Comparison of ENCODE assay signal across 10 cellular contexts in the genomic region with DNA sequence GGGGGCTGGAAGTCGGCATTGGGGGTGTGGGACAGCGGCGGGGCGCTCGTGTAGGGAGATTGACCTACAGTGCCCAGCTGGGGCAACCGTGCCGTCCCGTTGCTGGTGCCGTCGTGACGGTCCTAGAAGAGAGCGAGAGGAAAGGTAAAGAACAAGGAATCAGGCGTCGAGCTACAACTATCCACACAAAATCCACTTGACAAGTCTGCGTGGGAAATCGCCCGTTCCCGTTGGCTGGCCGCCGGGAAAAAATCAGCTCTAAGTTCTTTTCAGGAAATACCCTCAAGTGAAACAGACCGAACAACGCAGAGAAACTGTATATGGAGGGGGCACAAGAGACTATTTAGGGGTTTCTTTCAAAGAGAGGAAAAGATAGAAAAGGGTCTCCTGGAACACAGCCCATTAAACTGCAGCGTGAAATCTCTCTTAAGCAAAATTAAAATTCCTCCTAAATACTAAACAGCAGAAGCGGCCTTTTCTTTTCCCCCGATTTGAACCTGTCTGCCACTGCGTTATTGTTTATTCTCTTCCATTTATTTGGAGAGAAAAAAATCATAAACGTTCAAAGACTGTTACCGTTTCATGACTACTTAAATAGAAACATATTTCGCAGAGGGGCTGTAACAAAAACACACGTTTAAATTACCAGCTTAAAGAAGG. TPM values are rescaled to one million over a fixed set of nuclear protein-coding genes. Genes with fewer than 3 reads are reported as not detected.
DNase-seq lines count a peak whose midpoint lies in the region; ATAC-seq and TF ChIP-seq lines count a peak whose summit lies in the region.
"Had no signal": no experiment of that assay in that cellular context is flagged by ENCODE, and none has a peak within 500 bp of the region (broad histone marks: within the 10 kb centered on the region; RNA-seq: fewer than 3 reads in every experiment).

No MANE protein-coding gene starts in this region.

- DNase-seq in NCI-H82 (lab: John Stamatoyannopoulos, UW) (peak; percentile 28), NCI-H82 treated with DMSO at 0.1 percent for 48 hours (lab: John Stamatoyannopoulos, UW; ENCODE audit: unreplicated experiment) (no peak), RPMI7951 (ENCODE audit: low read depth) (peak; percentile 31), epithelial cell of prostate (ENCODE audit: low read depth, low spot score) (no peak), 8988T (no peak)
- DNase-seq: NCI-H748 treated with DMSO at 0.1 percent for 48 hours had no signal

- no peak overlapping the region for H3K9ac ChIP-seq in rectal smooth muscle tissue (ENCODE audit: low read length)

- no peak for ATAC-seq in GM18520 (IDR thresholded peaks at IDR 0.05; ENCODE audit: unreplicated experiment)
- no peak for ATAC-seq in SK-N-SH treated with all-trans-retinoic acid at 6 μM for 48 hours

- H3K36me3 ChIP-seq in rectal smooth muscle tissue (ENCODE audit: control insufficient read depth, insufficient read depth, low read length), result no peaks in the 10 kb centered on the region

- peaks cover 35% of the 10 kb centered on the region for H3K27me3 ChIP-seq in rectal smooth muscle tissue (ENCODE audit: control insufficient read depth, insufficient read depth, low read length)

- H3K27ac ChIP-seq in epithelial cell of prostate (peak overlapping the region; percentile 97), rectal smooth muscle tissue (ENCODE audit: low read depth, low read length) (no peak overlapping the region)

- H3K4me3 ChIP-seq in rectal smooth muscle tissue (ENCODE audit: low read length), result peak overlapping the region; percentile 28

- peaks cover 6% of the 10 kb centered on the region for H3K4me1 ChIP-seq in rectal smooth muscle tissue (ENCODE audit: control insufficient read depth, insufficient read depth, low read length)

TF ChIP-seq in SK-N-SH treated with all-trans-retinoic acid at 6 μM for 48 hours, 23 proteins besides CTCF, POLR2A, EP300 and RAD21:
- TF ChIP-seq TOX (CRISPR knock-in tag; IDR thresholded peaks at IDR 0.05; ENCODE audit: borderline replicate concordance) (no peak), CSDC2 (CRISPR knock-in tag; IDR thresholded peaks at IDR 0.05) (no peak), ZNF8 (CRISPR knock-in tag; IDR thresholded peaks at IDR 0.05) (no peak), SNAI2 (CRISPR knock-in tag; IDR thresholded peaks at IDR 0.05) (no peak), ARNTL (CRISPR knock-in tag; IDR thresholded peaks at IDR 0.05; ENCODE audit: borderline replicate concordance, low read depth) (no peak), BACH2 (CRISPR knock-in tag; IDR thresholded peaks at IDR 0.05; ENCODE audit: borderline replicate concordance) (no peak), ISL1 (CRISPR knock-in tag; IDR thresholded peaks at IDR 0.05) (no peak), ZC3H10 (CRISPR knock-in tag; IDR thresholded peaks at IDR 0.05) (no peak), ZFP30 (CRISPR knock-in tag; IDR thresholded peaks at IDR 0.05) (no peak), GLIS3 (CRISPR knock-in tag; IDR thresholded peaks at IDR 0.05) (no peak), ZNF565 (CRISPR knock-in tag; conservative IDR thresholded peaks at IDR 0.05; ENCODE audit: low read depth) (no peak), ZFP3 (CRISPR knock-in tag; IDR thresholded peaks at IDR 0.05) (no peak)
- TF ChIP-seq, protein P1, sequence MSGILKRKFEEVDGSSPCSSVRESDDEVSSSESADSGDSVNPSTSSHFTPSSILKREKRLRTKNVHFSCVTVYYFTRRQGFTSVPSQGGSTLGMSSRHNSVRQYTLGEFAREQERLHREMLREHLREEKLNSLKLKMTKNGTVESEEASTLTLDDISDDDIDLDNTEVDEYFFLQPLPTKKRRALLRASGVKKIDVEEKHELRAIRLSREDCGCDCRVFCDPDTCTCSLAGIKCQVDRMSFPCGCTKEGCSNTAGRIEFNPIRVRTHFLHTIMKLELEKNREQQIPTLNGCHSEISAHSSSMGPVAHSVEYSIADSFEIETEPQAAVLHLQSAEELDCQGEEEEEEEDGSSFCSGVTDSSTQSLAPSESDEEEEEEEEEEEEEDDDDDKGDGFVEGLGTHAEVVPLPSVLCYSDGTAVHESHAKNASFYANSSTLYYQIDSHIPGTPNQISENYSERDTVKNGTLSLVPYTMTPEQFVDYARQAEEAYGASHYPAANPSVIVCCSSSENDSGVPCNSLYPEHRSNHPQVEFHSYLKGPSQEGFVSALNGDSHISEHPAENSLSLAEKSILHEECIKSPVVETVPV (CRISPR knock-in tag; IDR thresholded peaks at IDR 0.05), result no peak
- TF ChIP-seq, protein P2, sequence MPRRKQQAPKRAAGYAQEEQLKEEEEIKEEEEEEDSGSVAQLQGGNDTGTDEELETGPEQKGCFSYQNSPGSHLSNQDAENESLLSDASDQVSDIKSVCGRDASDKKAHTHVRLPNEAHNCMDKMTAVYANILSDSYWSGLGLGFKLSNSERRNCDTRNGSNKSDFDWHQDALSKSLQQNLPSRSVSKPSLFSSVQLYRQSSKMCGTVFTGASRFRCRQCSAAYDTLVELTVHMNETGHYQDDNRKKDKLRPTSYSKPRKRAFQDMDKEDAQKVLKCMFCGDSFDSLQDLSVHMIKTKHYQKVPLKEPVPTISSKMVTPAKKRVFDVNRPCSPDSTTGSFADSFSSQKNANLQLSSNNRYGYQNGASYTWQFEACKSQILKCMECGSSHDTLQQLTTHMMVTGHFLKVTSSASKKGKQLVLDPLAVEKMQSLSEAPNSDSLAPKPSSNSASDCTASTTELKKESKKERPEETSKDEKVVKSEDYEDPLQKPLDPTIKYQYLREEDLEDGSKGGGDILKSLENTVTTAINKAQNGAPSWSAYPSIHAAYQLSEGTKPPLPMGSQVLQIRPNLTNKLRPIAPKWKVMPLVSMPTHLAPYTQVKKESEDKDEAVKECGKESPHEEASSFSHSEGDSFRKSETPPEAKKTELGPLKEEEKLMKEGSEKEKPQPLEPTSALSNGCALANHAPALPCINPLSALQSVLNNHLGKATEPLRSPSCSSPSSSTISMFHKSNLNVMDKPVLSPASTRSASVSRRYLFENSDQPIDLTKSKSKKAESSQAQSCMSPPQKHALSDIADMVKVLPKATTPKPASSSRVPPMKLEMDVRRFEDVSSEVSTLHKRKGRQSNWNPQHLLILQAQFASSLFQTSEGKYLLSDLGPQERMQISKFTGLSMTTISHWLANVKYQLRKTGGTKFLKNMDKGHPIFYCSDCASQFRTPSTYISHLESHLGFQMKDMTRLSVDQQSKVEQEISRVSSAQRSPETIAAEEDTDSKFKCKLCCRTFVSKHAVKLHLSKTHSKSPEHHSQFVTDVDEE (CRISPR knock-in tag; IDR thresholded peaks at IDR 0.05), result no peak
- TF ChIP-seq, protein P3, sequence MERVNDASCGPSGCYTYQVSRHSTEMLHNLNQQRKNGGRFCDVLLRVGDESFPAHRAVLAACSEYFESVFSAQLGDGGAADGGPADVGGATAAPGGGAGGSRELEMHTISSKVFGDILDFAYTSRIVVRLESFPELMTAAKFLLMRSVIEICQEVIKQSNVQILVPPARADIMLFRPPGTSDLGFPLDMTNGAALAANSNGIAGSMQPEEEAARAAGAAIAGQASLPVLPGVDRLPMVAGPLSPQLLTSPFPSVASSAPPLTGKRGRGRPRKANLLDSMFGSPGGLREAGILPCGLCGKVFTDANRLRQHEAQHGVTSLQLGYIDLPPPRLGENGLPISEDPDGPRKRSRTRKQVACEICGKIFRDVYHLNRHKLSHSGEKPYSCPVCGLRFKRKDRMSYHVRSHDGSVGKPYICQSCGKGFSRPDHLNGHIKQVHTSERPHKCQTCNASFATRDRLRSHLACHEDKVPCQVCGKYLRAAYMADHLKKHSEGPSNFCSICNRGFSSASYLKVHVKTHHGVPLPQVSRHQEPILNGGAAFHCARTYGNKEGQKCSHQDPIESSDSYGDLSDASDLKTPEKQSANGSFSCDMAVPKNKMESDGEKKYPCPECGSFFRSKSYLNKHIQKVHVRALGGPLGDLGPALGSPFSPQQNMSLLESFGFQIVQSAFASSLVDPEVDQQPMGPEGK (CRISPR knock-in tag; IDR thresholded peaks at IDR 0.05; ENCODE audit: borderline replicate concordance), result no peak
- TF ChIP-seq, protein P4, sequence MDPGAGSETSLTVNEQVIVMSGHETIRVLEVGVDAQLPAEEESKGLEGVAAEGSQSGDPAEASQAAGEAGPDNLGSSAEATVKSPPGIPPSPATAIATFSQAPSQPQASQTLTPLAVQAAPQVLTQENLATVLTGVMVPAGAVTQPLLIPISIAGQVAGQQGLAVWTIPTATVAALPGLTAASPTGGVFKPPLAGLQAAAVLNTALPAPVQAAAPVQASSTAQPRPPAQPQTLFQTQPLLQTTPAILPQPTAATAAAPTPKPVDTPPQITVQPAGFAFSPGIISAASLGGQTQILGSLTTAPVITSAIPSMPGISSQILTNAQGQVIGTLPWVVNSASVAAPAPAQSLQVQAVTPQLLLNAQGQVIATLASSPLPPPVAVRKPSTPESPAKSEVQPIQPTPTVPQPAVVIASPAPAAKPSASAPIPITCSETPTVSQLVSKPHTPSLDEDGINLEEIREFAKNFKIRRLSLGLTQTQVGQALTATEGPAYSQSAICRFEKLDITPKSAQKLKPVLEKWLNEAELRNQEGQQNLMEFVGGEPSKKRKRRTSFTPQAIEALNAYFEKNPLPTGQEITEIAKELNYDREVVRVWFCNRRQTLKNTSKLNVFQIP (CRISPR knock-in tag; IDR thresholded peaks at IDR 0.05; ENCODE audit: borderline replicate concordance, low read depth), result no peak

RNA-seq across cellular contexts. Expression of a gene that starts 4.5 kb away (rescaled TPM):
- 8.9 and 9.0 TPM in 2 replicates for total RNA-seq in RPMI7951 (2014; rRNA removed; shearing (Covaris generic))
- total RNA-seq: skeletal muscle tissue had no signal

Comparison
In these comparisons a context has a peak if more than half of its experiments do, and no peak if none do; other contexts are left out.
1. DNase-seq: peak in NCI-H82 (single experiment) and RPMI7951 (single experiment); none in NCI-H82 treated with DMSO at 0.1 percent for 48 hours (single experiment), epithelial cell of prostate (single experiment) and 8988T (single experiment).